Comparison of ENCODE assay signal across 15 cellular contexts in the genomic region with DNA sequence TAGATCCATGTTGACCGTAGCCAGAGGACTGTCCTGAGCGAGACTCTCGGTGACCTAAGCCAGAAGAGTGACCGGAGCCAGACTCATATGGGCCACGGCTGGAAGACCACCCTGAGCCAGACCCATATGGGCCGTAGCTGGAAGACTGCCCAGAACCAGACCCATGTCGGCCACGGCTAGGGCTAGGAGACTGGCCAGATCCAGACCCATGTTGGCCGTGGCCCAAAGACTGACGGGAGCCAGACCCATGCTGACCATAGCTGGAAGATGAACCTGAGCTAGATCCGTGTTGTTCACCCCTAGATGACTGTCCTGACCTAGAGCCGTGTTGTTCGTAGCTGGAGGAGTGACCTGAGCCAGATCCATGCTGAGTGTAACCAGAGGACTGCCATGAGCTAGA. TPM values are rescaled to one million over a fixed set of nuclear protein-coding genes. Genes with fewer than 3 reads are reported as not detected.
"Had no signal": no experiment of that assay in that cellular context is flagged by ENCODE, and none has a peak within 500 bp of the region (broad histone marks: within the 10 kb centered on the region; RNA-seq: fewer than 3 reads in every experiment).

No MANE protein-coding gene starts in this region.

RNA-seq across cellular contexts. Expression of a gene that starts 8.4 kb away (rescaled TPM):
- total RNA-seq: dermis blood vessel endothelial cell; heart right ventricle; left lobe of liver; natural killer cell treated with Interleukin-12 subunit alpha and Interleukin-12 subunit beta and Interleukin-15 and Interleukin-18, amount 100 ng/mL, for 72 hours; neural crest cell; omental fat pad; psoas muscle; smooth muscle cell; subcutaneous adipose tissue; temporal lobe; thyroid gland; urinary bladder had no signal
- polyA plus RNA-seq: immature natural killer cell, psoas muscle, smooth muscle cell, stomach, urinary bladder had no signal

RNA-seq across cellular contexts. Expression of a gene that starts 56.6 kb away (rescaled TPM):
- total RNA-seq: dermis blood vessel endothelial cell; heart right ventricle; left lobe of liver; mononuclear cell; natural killer cell treated with Interleukin-12 subunit alpha and Interleukin-12 subunit beta and Interleukin-15 and Interleukin-18, amount 100 ng/mL, for 72 hours; neural crest cell; omental fat pad; psoas muscle; smooth muscle cell; stomach; temporal lobe; thyroid gland; urinary bladder had no signal
- polyA plus RNA-seq: heart right ventricle, immature natural killer cell, psoas muscle, smooth muscle cell, urinary bladder had no signal
